ENCODE assay signal across 22 cellular contexts in genomic region chr10:60714242-60714641, GRCh38.
DNase-seq lines count a peak whose midpoint lies in the region; ATAC-seq and TF ChIP-seq lines count a peak whose summit lies in the region.
"Had no signal": no experiment of that assay in that cellular context is flagged by ENCODE, and none has a peak within 500 bp of the region (broad histone marks: within the 10 kb centered on the region; RNA-seq: fewer than 3 reads in every experiment).

No MANE protein-coding gene starts in this region.

- H3K9me3 Mint-ChIP-seq in activated naive CD4-positive, alpha-beta T cell treated with anti-CD3 and anti-CD28 coated beads for 36 hours: peaks cover 2% of the 10 kb centered on the region
- no peaks in the 10 kb centered on the region for H3K9me3 Mint-ChIP-seq in stimulated activated naive CD8-positive, alpha-beta T cell treated with anti-CD3 and anti-CD28 coated beads, Interleukin-15, amount 100 ng/mL, for 72 hours
- H3K9me3 Mint-ChIP-seq: neural crest cell had no signal

- CTCF ChIA-PET in activated naive CD4-positive, alpha-beta T cell treated with anti-CD3 and anti-CD28 coated beads for 36 hours (lab: Charles Lee): interaction anchor here (0.6 to 2.0 kb wide), 4 partner anchors 9 to 55 kb away, joined by 3 to 7 read pairs (median 4); no protein-coding TSS in a partner anchor

- no peak overlapping the region for H3K4me3 Mint-ChIP-seq in activated naive CD4-positive, alpha-beta T cell treated with anti-CD3 and anti-CD28 coated beads for 36 hours
- H3K4me3 Mint-ChIP-seq in stimulated activated naive CD8-positive, alpha-beta T cell treated with anti-CD3 and anti-CD28 coated beads, Interleukin-15, amount 100 ng/mL, for 72 hours: peak overlapping the region in 1 of 2 donors; percentile 14
- H3K4me3 Mint-ChIP-seq: CD14-positive monocyte, neural crest cell had no signal

- no peak for DNase-seq in activated naive CD4-positive, alpha-beta T cell treated with anti-CD3 and anti-CD28 coated beads for 36 hours
- no peak for DNase-seq in activated naive CD4-positive, alpha-beta T cell treated with Interleukin-2 at 50 U/mL for 16 hours
- DNase-seq in amniotic epithelial cell (ENCODE audit: low read depth) (peak; percentile 47), tibial artery (no peak), EL (no peak)
- DNase-seq in stimulated activated naive CD8-positive, alpha-beta T cell treated with anti-CD3 and anti-CD28 coated beads, Interleukin-15, amount 100 ng/mL, for 72 hours: no peak
- DNase-seq: central memory CD4-positive, alpha-beta T cell; DMS53; effector CD8-positive, alpha-beta T cell; mesendoderm; NCI-H1092; NCI-H2107; NCI-H69; PC-9; SK-N-SH; upper lobe of left lung had no signal

- ATAC-seq in HG02884 (IDR thresholded peaks at IDR 0.05; ENCODE audit: unreplicated experiment): peak; percentile 64
- ATAC-seq in stimulated activated naive CD8-positive, alpha-beta T cell treated with anti-CD3 and anti-CD28 coated beads, Interleukin-15, amount 100 ng/mL, for 72 hours: peak; percentile 85
- ATAC-seq in HG03342 (IDR thresholded peaks at IDR 0.05; ENCODE audit: unreplicated experiment): no peak
- ATAC-seq: K562 had no signal

- H3K4me1 ChIP-seq in tibial artery: peaks cover 0 to 3% (median 0%) of the 10 kb centered on the region in 4 donors

- H3K27me3 Mint-ChIP-seq in activated naive CD4-positive, alpha-beta T cell treated with anti-CD3 and anti-CD28 coated beads for 36 hours (ENCODE audit: low read depth): no peaks in the 10 kb centered on the region
- H3K27me3 Mint-ChIP-seq in stimulated activated naive CD8-positive, alpha-beta T cell treated with anti-CD3 and anti-CD28 coated beads, Interleukin-15, amount 100 ng/mL, for 72 hours: no peaks in the 10 kb centered on the region

- TF ChIP-seq CTCF in tibial artery (IDR thresholded peaks at IDR 0.05): no peak

- H3K27me3 ChIP-seq in tibial artery: no peaks in the 10 kb centered on the region
- H3K27me3 ChIP-seq: hepatocyte, upper lobe of left lung had no signal

- H3K36me3 Mint-ChIP-seq in activated naive CD4-positive, alpha-beta T cell treated with anti-CD3 and anti-CD28 coated beads for 36 hours (ENCODE audit: low read depth): peaks cover 2% of the 10 kb centered on the region
- H3K36me3 Mint-ChIP-seq: CD14-positive monocyte had no signal

- H3K9me3 ChIP-seq in tibial artery: no peaks in the 10 kb centered on the region
- H3K9me3 ChIP-seq: upper lobe of left lung had no signal

- H3K4me3 ChIP-seq in tibial artery: no peak overlapping the region
- H3K4me3 ChIP-seq: hepatocyte, K562, PC-9, upper lobe of left lung had no signal

- H3K27ac Mint-ChIP-seq in activated naive CD4-positive, alpha-beta T cell treated with anti-CD3 and anti-CD28 coated beads for 36 hours: peak overlapping the region; percentile 20
- H3K27ac Mint-ChIP-seq in stimulated activated naive CD8-positive, alpha-beta T cell treated with anti-CD3 and anti-CD28 coated beads, Interleukin-15, amount 100 ng/mL, for 72 hours: no peak overlapping the region
- H3K27ac Mint-ChIP-seq: CD14-positive monocyte had no signal

- H3K36me3 ChIP-seq in tibial artery: no peaks in the 10 kb centered on the region
- H3K36me3 ChIP-seq: upper lobe of left lung had no signal

- intact Hi-C loops in activated naive CD4-positive, alpha-beta T cell treated with anti-CD3 and anti-CD28 coated beads for 36 hours (cut with micrococcal nuclease): loop anchor here (5.0 kb wide), 1 partner anchor 832 kb away; no protein-coding TSS in a partner anchor
- intact Hi-C loops in tibial artery (cut with DNase I; ENCODE audit: low total_unique reads): no loop called here

- H3K4me1 Mint-ChIP-seq in activated naive CD4-positive, alpha-beta T cell treated with anti-CD3 and anti-CD28 coated beads for 36 hours (ENCODE audit: low read depth): peaks cover 22% of the 10 kb centered on the region
- peaks cover 26% of the 10 kb centered on the region for H3K4me1 Mint-ChIP-seq in stimulated activated naive CD8-positive, alpha-beta T cell treated with anti-CD3 and anti-CD28 coated beads, Interleukin-15, amount 100 ng/mL, for 72 hours
- H3K4me1 Mint-ChIP-seq: neural crest cell had no signal

- no peak overlapping the region for H3K27ac ChIP-seq in tibial artery
- H3K27ac ChIP-seq: hepatocyte, PC-9, upper lobe of left lung had no signal
